In genomic region chr2:98464772-98465310, GRCh38 we compare ENCODE assay signal across 9 cellular contexts. TPM values are rescaled to one million over a fixed set of nuclear protein-coding genes. Genes with fewer than 3 reads are reported as not detected.
DNase-seq lines count a peak whose midpoint lies in the region; ATAC-seq and TF ChIP-seq lines count a peak whose summit lies in the region.
"Had no signal": no experiment of that assay in that cellular context is flagged by ENCODE, and none has a peak within 500 bp of the region (broad histone marks: within the 10 kb centered on the region; RNA-seq: fewer than 3 reads in every experiment).

No MANE protein-coding gene starts in this region.

- peak overlapping the region; percentile 84 for H3K4me3 Mint-ChIP-seq in activated T-helper 1 cell treated with anti-CD3 and anti-CD28 coated beads, Interleukin-12 subunit alpha, Interleukin-12 subunit beta, Interleukin-2, Interleukin-4 antibody, amounts not matched to agents 30 ng/mL and 10 ng/mL and 1 ng/mL, durations not matched to agents 14 hours and 24 hours and 36 hours

- peak; percentile 54 for DNase-seq in activated T-helper 1 cell treated with anti-CD3 and anti-CD28 coated beads, Interleukin-12 subunit alpha, Interleukin-12 subunit beta, Interleukin-2, Interleukin-4 antibody, amounts not matched to agents 30 ng/mL and 10 ng/mL and 1 ng/mL, durations not matched to agents 14 hours and 24 hours and 36 hours (ENCODE audit: low spot score)
- DNase-seq in NCI-H2227 treated with DMSO at 0.1 percent for 48 hours (lab: John Stamatoyannopoulos, UW) (no peak), NCI-H2196 treated with DMSO at 0.1 percent for 48 hours (lab: John Stamatoyannopoulos, UW; ENCODE audit: unreplicated experiment) (no peak), GOT3 (lab: John Stamatoyannopoulos, UW) (no peak)

- no peaks in the 10 kb centered on the region for H3K36me3 ChIP-seq in DOHH2 (ENCODE audit: control insufficient read depth, low read length)
- H3K36me3 ChIP-seq in muscle layer of duodenum (ENCODE audit: control insufficient read depth in 1 of 2, insufficient read depth in 2 of 2, low read length in 2 of 2) = no peaks in the 10 kb centered on the region

- H3K79me2 ChIP-seq in DOHH2 (ENCODE audit: control insufficient read depth, low read length) = peaks cover 39% of the 10 kb centered on the region

- peak overlapping the region; percentile 19 for H3K4me3 ChIP-seq in DOHH2 (ENCODE audit: low read length)
- H3K4me3 ChIP-seq in muscle layer of duodenum (ENCODE audit: low read depth in 1 of 2, low read length in 2 of 2) = peak overlapping the region in 1 of 2 donors; percentile 21
- H3K4me3 ChIP-seq: body of pancreas had no signal

- ATAC-seq in GM21360 (IDR thresholded peaks at IDR 0.05; ENCODE audit: unreplicated experiment) (peak; percentile 35), HG03565 (IDR thresholded peaks at IDR 0.05; ENCODE audit: unreplicated experiment) (peak; percentile 40)
- ATAC-seq: body of pancreas had no signal

- H3K4me2 ChIP-seq in DOHH2 (ENCODE audit: low read length) = peak overlapping the region; percentile 50

- H3K4me1 ChIP-seq in DOHH2 (ENCODE audit: control insufficient read depth, low read length) (peaks cover 52% of the 10 kb centered on the region), muscle layer of duodenum (ENCODE audit: control insufficient read depth in 1 of 2, insufficient read depth in 2 of 2, low read length in 2 of 2) (peaks cover 12 to 61% of the 10 kb centered on the region in 2 donors)

- H3K27me3 ChIP-seq in DOHH2 (ENCODE audit: control insufficient read depth, low read length) = no peaks in the 10 kb centered on the region
- no peaks in the 10 kb centered on the region for H3K27me3 ChIP-seq in muscle layer of duodenum (ENCODE audit: low read depth, low read length)
- H3K27me3 ChIP-seq: body of pancreas had no signal

- H3F3A ChIP-seq in DOHH2 (ENCODE audit: control insufficient read depth, insufficient read depth) = peaks cover 3% of the 10 kb centered on the region; the same call in 1 of the 2 replicates

- intact Hi-C loops in activated T-helper 1 cell treated with anti-CD3 and anti-CD28 coated beads, Interleukin-12 subunit alpha, Interleukin-12 subunit beta, Interleukin-2, Interleukin-4 antibody, amounts not matched to agents 30 ng/mL and 10 ng/mL and 1 ng/mL, durations not matched to agents 14 hours and 24 hours and 36 hours (cut with micrococcal nuclease) = loop anchor here (1.0 to 10.0 kb wide), 5 partner anchors 10 to 300 kb away; partner anchors contain the start of genes COA5, MGAT4A and UNC50

- H3K27me3 Mint-ChIP-seq in activated T-helper 1 cell treated with anti-CD3 and anti-CD28 coated beads, Interleukin-12 subunit alpha, Interleukin-12 subunit beta, Interleukin-2, Interleukin-4 antibody, amounts not matched to agents 30 ng/mL and 10 ng/mL and 1 ng/mL, durations not matched to agents 14 hours and 24 hours and 36 hours (ENCODE audit: insufficient read depth) = no peaks in the 10 kb centered on the region

- H3K27ac ChIP-seq in DOHH2 (ENCODE audit: low read depth, low read length) = peak overlapping the region; percentile 67
- peak overlapping the region; percentile 79 for H3K27ac ChIP-seq in muscle layer of duodenum (ENCODE audit: low read length)

- no peaks in the 10 kb centered on the region for H3K9me3 Mint-ChIP-seq in activated T-helper 1 cell treated with anti-CD3 and anti-CD28 coated beads, Interleukin-12 subunit alpha, Interleukin-12 subunit beta, Interleukin-2, Interleukin-4 antibody, amounts not matched to agents 30 ng/mL and 10 ng/mL and 1 ng/mL, durations not matched to agents 14 hours and 24 hours and 36 hours

- H3K9me2 ChIP-seq in DOHH2 (replicated peaks; ENCODE audit: control insufficient read depth, low read length) = no peaks in the 10 kb centered on the region

- H3K36me3 Mint-ChIP-seq in activated T-helper 1 cell treated with anti-CD3 and anti-CD28 coated beads, Interleukin-12 subunit alpha, Interleukin-12 subunit beta, Interleukin-2, Interleukin-4 antibody, amounts not matched to agents 30 ng/mL and 10 ng/mL and 1 ng/mL, durations not matched to agents 14 hours and 24 hours and 36 hours (ENCODE audit: low read depth) = peaks cover 16% of the 10 kb centered on the region

- no peak for TF ChIP-seq CTCF in DOHH2 (IDR thresholded peaks at IDR 0.05; ENCODE audit: low read depth, low read length, poor library complexity, severe bottlenecking)

- peak overlapping the region; percentile 99 for H3K27ac Mint-ChIP-seq in activated T-helper 1 cell treated with anti-CD3 and anti-CD28 coated beads, Interleukin-12 subunit alpha, Interleukin-12 subunit beta, Interleukin-2, Interleukin-4 antibody, amounts not matched to agents 30 ng/mL and 10 ng/mL and 1 ng/mL, durations not matched to agents 14 hours and 24 hours and 36 hours

- H4K20me1 ChIP-seq in DOHH2 (ENCODE audit: control insufficient read depth, insufficient read depth, low read depth, low read length) = no peaks in the 10 kb centered on the region

- H3K4me1 Mint-ChIP-seq in activated T-helper 1 cell treated with anti-CD3 and anti-CD28 coated beads, Interleukin-12 subunit alpha, Interleukin-12 subunit beta, Interleukin-2, Interleukin-4 antibody, amounts not matched to agents 30 ng/mL and 10 ng/mL and 1 ng/mL, durations not matched to agents 14 hours and 24 hours and 36 hours (ENCODE audit: low read depth) = peaks cover 83% of the 10 kb centered on the region

- no peaks in the 10 kb centered on the region for H3K9me3 ChIP-seq in DOHH2 (ENCODE audit: control insufficient read depth, insufficient read depth, low read length)
- H3K9me3 ChIP-seq in muscle layer of duodenum (ENCODE audit: control insufficient read depth in 1 of 2, low read length in 2 of 2) = no peaks in the 10 kb centered on the region
- H3K9me3 ChIP-seq: body of pancreas had no signal

RNA-seq across cellular contexts. Expression of gene INPP4A, which starts 20.2 kb away (rescaled TPM):
- total RNA-seq in activated T-helper 1 cell treated with anti-CD3 and anti-CD28 coated beads, Interleukin-12 subunit alpha, Interleukin-12 subunit beta, Interleukin-2, Interleukin-4 antibody, amounts not matched to agents 30 ng/mL and 10 ng/mL and 1 ng/mL, durations not matched to agents 14 hours and 24 hours and 36 hours = 54.6 and 55.7 TPM in 2 replicates
